In the genomic region with DNA sequence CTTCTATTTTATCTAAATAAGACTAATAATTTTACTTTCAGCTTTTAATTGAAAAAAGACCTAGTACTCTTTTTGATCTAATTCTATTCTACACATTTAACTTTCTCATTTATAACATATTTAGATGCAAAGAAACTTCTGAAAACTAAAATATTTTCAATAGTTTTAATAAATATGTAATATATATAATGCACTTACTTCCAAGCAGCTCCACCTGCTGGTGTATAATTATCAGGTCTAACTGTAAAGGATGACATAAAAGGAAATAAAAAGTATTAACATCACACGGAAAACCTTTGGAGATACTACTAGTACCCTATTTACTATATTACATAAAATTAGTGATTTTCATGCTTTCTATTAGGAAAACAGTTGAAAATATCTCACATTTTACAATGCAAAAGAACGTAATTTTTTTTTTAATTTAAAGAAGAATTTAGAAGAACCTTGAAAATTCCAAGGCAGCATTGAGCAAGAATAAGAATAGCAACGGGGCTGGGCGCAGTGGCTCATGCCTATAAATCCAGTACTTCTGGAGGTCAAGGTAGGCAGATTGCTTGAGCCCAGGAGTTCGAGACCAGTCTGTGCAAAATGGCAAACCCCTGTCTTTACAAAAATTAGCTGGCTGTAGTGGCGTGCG, we compare ENCODE assay signal across 9 cellular contexts. TPM values are rescaled to one million over a fixed set of nuclear protein-coding genes. Genes with fewer than 3 reads are reported as not detected.
DNase-seq lines count a peak whose midpoint lies in the region; TF ChIP-seq lines count a peak whose summit lies in the region.
"Had no signal": no experiment of that assay in that cellular context is flagged by ENCODE, and none has a peak within 500 bp of the region (broad histone marks: within the 10 kb centered on the region; RNA-seq: fewer than 3 reads in every experiment).

No MANE protein-coding gene starts in this region.

- no peaks in the 10 kb centered on the region for H3K79me2 ChIP-seq in Loucy (ENCODE audit: insufficient read depth, low read length)

- 73 to 77% (median 76%) methylated on average over 7 of the region's 7 CpGs for WGBS in stomach, 5 donors

- no peaks in the 10 kb centered on the region for H3K36me3 ChIP-seq in Loucy (ENCODE audit: insufficient read depth, low read length)
- H3K36me3 ChIP-seq in stomach, result no peaks in the 10 kb centered on the region
- H3K36me3 ChIP-seq: MG63 had no signal

- H3K4me3 Mint-ChIP-seq in osteocyte (ENCODE audit: unreplicated experiment), result no peak overlapping the region

- H3K4me1 ChIP-seq in Loucy (ENCODE audit: insufficient read depth, low read length, poor library complexity, severe bottlenecking) (no peaks in the 10 kb centered on the region), stomach (no peaks in the 10 kb centered on the region)

- H3K27me3 Mint-ChIP-seq in osteocyte (ENCODE audit: unreplicated experiment), result no peaks in the 10 kb centered on the region

- no peaks in the 10 kb centered on the region for H3K9me2 ChIP-seq in Loucy (replicated peaks; ENCODE audit: low read depth, low read length)

- H2AFZ ChIP-seq in Loucy (ENCODE audit: low read length), result 0 out of 2 replicates have a peak overlapping the region, but pooled peaks have one; percentile 51

- TF ChIP-seq CTCF in Loucy (conservative IDR thresholded peaks at IDR 0.05; ENCODE audit: low read length), result peak; percentile 47
- TF ChIP-seq CTCF in cardiac fibroblast (IDR thresholded peaks at IDR 0.05; ENCODE audit: low read depth, low read length), result peak; percentile 30
- peak; percentile 58 for TF ChIP-seq CTCF in osteocyte (IDR thresholded peaks at IDR 0.05)
- peak in 2 of 7 experiments; percentile 22 to 29 for TF ChIP-seq CTCF in stomach (IDR thresholded peaks at IDR 0.05)

- H4K20me1 ChIP-seq in Loucy (ENCODE audit: insufficient read depth, low read length, poor library complexity, severe bottlenecking), result no peaks in the 10 kb centered on the region

- TF ChIP-seq EP300 in stomach (IDR thresholded peaks at IDR 0.05), result no peak

- peak; percentile 34 for DNase-seq in NCI-H1105 treated with DMSO at 0.1 percent for 48 hours (lab: John Stamatoyannopoulos, UW)
- no peak for DNase-seq in NCI-H1105 (lab: John Stamatoyannopoulos, UW)
- DNase-seq in cardiac fibroblast (ENCODE audit: low read depth in 2 of 2), result peak; percentile 38 to 55
- DNase-seq in osteocyte (ENCODE audit: extremely low spot score, unreplicated experiment), result no peak
- no peak for DNase-seq in mesenteric fat pad (ENCODE audit: low spot score)
- DNase-seq in stomach, result no peak
- DNase-seq in activated CD4-positive, alpha-beta T cell treated with anti-CD3 and anti-CD28 coated beads for 4 hours, result no peak
- DNase-seq: MG63 had no signal

- no peak overlapping the region for H3K9ac ChIP-seq in Loucy (ENCODE audit: low read depth, low read length, poor library complexity, severe bottlenecking)

- H3K9me3 ChIP-seq in Loucy (ENCODE audit: insufficient read depth, low read depth, low read length) (no peaks in the 10 kb centered on the region), stomach (no peaks in the 10 kb centered on the region)
- H3K9me3 ChIP-seq: MG63 had no signal

- no peak for TF ChIP-seq POLR2A in stomach (IDR thresholded peaks at IDR 0.05)

- no peaks in the 10 kb centered on the region for H3F3A ChIP-seq in Loucy (ENCODE audit: low read depth)

- no peaks in the 10 kb centered on the region for H3K27me3 ChIP-seq in Loucy (ENCODE audit: insufficient read depth, low read length, poor library complexity, severe bottlenecking)
- no peaks in the 10 kb centered on the region for H3K27me3 ChIP-seq in stomach
- H3K27me3 ChIP-seq: MG63 had no signal

- peaks cover 5% of the 10 kb centered on the region for H3K4me1 Mint-ChIP-seq in osteocyte (ENCODE audit: unreplicated experiment)

- no peak overlapping the region for H3K4me2 ChIP-seq in Loucy (ENCODE audit: low read depth, low read length, poor library complexity, severe bottlenecking)

- no peak overlapping the region for H3K27ac ChIP-seq in stomach

- H3K4me3 ChIP-seq in Loucy (ENCODE audit: low read length, poor library complexity, severe bottlenecking) (no peak overlapping the region), cardiac fibroblast (replicated peaks in 1 of 2; ENCODE audit: low read depth in 2 of 2, low read length in 2 of 2) (no peak overlapping the region), stomach (no peak overlapping the region)
- H3K4me3 ChIP-seq: MG63 had no signal

- no peak overlapping the region for H3K27ac Mint-ChIP-seq in osteocyte (ENCODE audit: unreplicated experiment)

- no peaks in the 10 kb centered on the region for H3K36me3 Mint-ChIP-seq in osteocyte (ENCODE audit: unreplicated experiment)

- no peaks in the 10 kb centered on the region for H3K9me3 Mint-ChIP-seq in osteocyte (ENCODE audit: unreplicated experiment)

- intact Hi-C loops in stomach (cut with DNase I; ENCODE audit: low total_unique reads), result loop anchor here (5.0 kb wide), 1 partner anchor 52 kb away; no protein-coding TSS in a partner anchor

RNA-seq across cellular contexts. Expression of a gene that starts 10.2 kb away (rescaled TPM):
- total RNA-seq in osteocyte, result not detected in 2 replicates
- total RNA-seq in mesenteric fat pad, result not detected
- total RNA-seq in stomach, result not detected
- polyA plus RNA-seq in stomach, result not detected

RNA-seq across cellular contexts. Expression of a gene that starts 50.6 kb away (rescaled TPM):
- total RNA-seq in osteocyte (45.0 and 48.1 TPM in 2 replicates), mesenteric fat pad (187 TPM), stomach (100 to 1,000 TPM in 2 of 5 donors, 10 to 100 TPM in 3; 18.7 to 506 (median 90.3) TPM)
- 10 to 100 TPM; 31.5 to 66.4 (median 48.4) TPM for polyA plus RNA-seq in stomach

Comparison
In these comparisons a context has a peak if more than half of its experiments do, and no peak if none do; other contexts are left out.
1. DNase-seq: peak in NCI-H1105 treated with DMSO at 0.1 percent for 48 hours (single experiment) and cardiac fibroblast (2 of 2); none in NCI-H1105 (single experiment), osteocyte (single experiment), mesenteric fat pad (single experiment), stomach (single experiment) and activated CD4-positive, alpha-beta T cell treated with anti-CD3 and anti-CD28 coated beads for 4 hours (0 of 2).